In genomic region chr9:18314321-18314720, GRCh38 we compare ENCODE assay signal across 16 cellular contexts.
DNase-seq lines count a peak whose midpoint lies in the region; ATAC-seq, FAIRE-seq and TF ChIP-seq lines count a peak whose summit lies in the region.
"Had no signal": no experiment of that assay in that cellular context is flagged by ENCODE, and none has a peak within 500 bp of the region (broad histone marks: within the 10 kb centered on the region; RNA-seq: fewer than 3 reads in every experiment).

No MANE protein-coding gene starts in this region.

- H3K79me2 ChIP-seq in H1 (ENCODE audit: control insufficient read depth in 1 of 2, insufficient read depth in 2 of 2, low read length in 2 of 2) (no peaks in the 10 kb centered on the region), H9 (ENCODE audit: insufficient read depth, low read length) (no peaks in the 10 kb centered on the region)

- H4K8ac ChIP-seq in H1 (ENCODE audit: extremely low read depth, insufficient read depth, low read length), result no peak overlapping the region
- no peak overlapping the region for H4K8ac ChIP-seq in H9 (replicated peaks; ENCODE audit: insufficient read length, low read depth, low read length)

- H3K27ac Mint-ChIP-seq in H9, result no peak overlapping the region
- H3K27ac Mint-ChIP-seq: CD4-positive, alpha-beta memory T cell had no signal

- 96% methylated on average over 13 of the region's 14 CpGs; no CpG with 5 or more reads in 1 of the 2 experiments for WGBS in H1 (ENCODE audit: extremely low coverage in 1 of 2, insufficient coverage in 1 of 2, insufficient read length in 1 of 2, insufficient replicate concordance in 2 of 2, low coverage in 1 of 2, low lambda C conversion rate in 2 of 2, missing lambda C conversion rate in 1 of 2), 2 experiments
- no CpG with 5 or more reads among the region's 14 CpGs for WGBS in H9 (ENCODE audit: extremely low coverage, insufficient read length, low lambda C conversion rate)

- H2BK15ac ChIP-seq in H1 (ENCODE audit: low read length) (no peak overlapping the region), H9 (ENCODE audit: low read depth, low read length) (no peak overlapping the region)

- H3K56ac ChIP-seq in H1 (replicated peaks; ENCODE audit: insufficient read length, low read depth, low read length) (no peak overlapping the region), H9 (ENCODE audit: insufficient read length, low read depth, low read length) (no peak overlapping the region)

- TF ChIP-seq POLR2A in H1 (IDR thresholded peaks at IDR 0.05; ENCODE audit: control extremely low read depth in 1 of 2, low read depth in 2 of 2, low read length in 2 of 2), result no peak

- H3T11ph ChIP-seq in H9 (ENCODE audit: low read length), result no peak overlapping the region

- H3K9ac ChIP-seq in H1 (replicated peaks in 1 of 4; ENCODE audit: extremely low read depth in 1 of 4, low read depth in 3 of 4, low read length in 3 of 4) (no peak overlapping the region), H9 (ENCODE audit: extremely low read depth, insufficient read length, low read length) (no peak overlapping the region)

- peaks cover 0 to 11% of the 10 kb centered on the region in 2 experiments; a peak in 1 of 4 replicates for H3K9me3 ChIP-seq in H1 (ENCODE audit: insufficient read depth in 2 of 2, low read depth in 1 of 2, low read length in 1 of 2)
- no peaks in the 10 kb centered on the region for H3K9me3 ChIP-seq in H9 (ENCODE audit: control insufficient read depth, low read depth, low read length)
- H3K9me3 ChIP-seq: A549, BE2C had no signal

- no peak overlapping the region for H3K4me3 ChIP-seq in H1 (ENCODE audit: extremely low read depth in 1 of 4, insufficient read depth in 2 of 4, low read depth in 3 of 4, low read length in 4 of 4)
- H3K4me3 ChIP-seq: A549 had no signal

- H4K91ac ChIP-seq in H1 (replicated peaks; ENCODE audit: insufficient read length, low read length) (no peak overlapping the region), H9 (ENCODE audit: insufficient read length, low read depth, low read length) (no peak overlapping the region)

- H3K14ac ChIP-seq in H1 (ENCODE audit: insufficient read length) (no peak overlapping the region), H9 (ENCODE audit: insufficient read depth, low read length) (no peak overlapping the region)

- FAIRE-seq in H1 (lab: Jason Lieb, UNC), result no peak
- FAIRE-seq: A549, G401.6, GM12891, H54 had no signal

- H2AFZ ChIP-seq in H1 (ENCODE audit: low read length) (peak overlapping the region; percentile 70; the same call in 1 of the 2 replicates), H9 (ENCODE audit: low read length) (no peak overlapping the region)

- no peak overlapping the region for H3K4me3 Mint-ChIP-seq in H9
- H3K4me3 Mint-ChIP-seq: CD4-positive, alpha-beta memory T cell had no signal

- H2AK5ac ChIP-seq in H1 (ENCODE audit: low read depth, low read length) (no peak overlapping the region), H9 (ENCODE audit: insufficient read length, low read length) (no peak overlapping the region)

- H2BK120ac ChIP-seq in H1 (replicated peaks; ENCODE audit: low read depth, low read length) (no peak overlapping the region), H9 (ENCODE audit: low read depth, low read length, poor library complexity, severe bottlenecking) (no peak overlapping the region)

- H3K4me1 Mint-ChIP-seq in H9, result no peaks in the 10 kb centered on the region
- H3K4me1 Mint-ChIP-seq: CD4-positive, alpha-beta memory T cell had no signal

- H3K27me3 ChIP-seq in H1 (replicated peaks in 1 of 4; ENCODE audit: control insufficient read depth in 3 of 4, extremely low read depth in 1 of 4, insufficient read depth in 3 of 4, low read length in 3 of 4) (no peaks in the 10 kb centered on the region), H9 (ENCODE audit: insufficient read depth, low read length) (no peaks in the 10 kb centered on the region)
- H3K27me3 ChIP-seq: BE2C had no signal

- TF ChIP-seq RAD21 in H1 (IDR thresholded peaks at IDR 0.05 in 1 of 2, conservative IDR thresholded peaks at IDR 0.05 in 1 of 2; ENCODE audit: low read depth in 2 of 2, low read length in 2 of 2), result no peak

- peaks cover 8 to 14% (median 10%) of the 10 kb centered on the region in 3 experiments; a peak in 6 of 7 replicates for H3K36me3 Mint-ChIP-seq in H9 (ENCODE audit: insufficient read depth in 1 of 3, low read depth in 3 of 3)
- H3K36me3 Mint-ChIP-seq: CD4-positive, alpha-beta memory T cell had no signal

- H3K27me3 Mint-ChIP-seq in H9 (ENCODE audit: low read depth), result no peaks in the 10 kb centered on the region; the same call in 1 of the 2 replicates
- H3K27me3 Mint-ChIP-seq: CD4-positive, alpha-beta memory T cell had no signal

- H4K20me1 ChIP-seq in H1 (replicated peaks in 1 of 2; ENCODE audit: control insufficient read depth in 1 of 2, insufficient read depth in 2 of 2, low read length in 2 of 2) (no peaks in the 10 kb centered on the region), H9 (ENCODE audit: control insufficient read depth, insufficient read depth, insufficient read length) (no peaks in the 10 kb centered on the region)

- H3K23me2 ChIP-seq in H1 (ENCODE audit: low read depth, low read length), result no peaks in the 10 kb centered on the region
- H3K23me2 ChIP-seq in H9 (ENCODE audit: insufficient read length, low read depth, low read length, poor library complexity, severe bottlenecking), result no peaks in the 10 kb centered on the region

- TF ChIP-seq EP300 in H1 (IDR thresholded peaks at IDR 0.05; ENCODE audit: borderline replicate concordance in 1 of 2, low read depth in 2 of 2, low read length in 2 of 2), result no peak

- TF ChIP-seq CTCF in H1 (IDR thresholded peaks at IDR 0.05; ENCODE audit: control extremely low read depth in 1 of 3, insufficient read depth in 1 of 3, low read depth in 1 of 3, low read length in 3 of 3) (no peak), H9 (conservative IDR thresholded peaks at IDR 0.05) (no peak)

- peaks cover 18 to 25% of the 10 kb centered on the region in 2 experiments for H3K9me3 Mint-ChIP-seq in H9

- H3K36me3 ChIP-seq in H1 (ENCODE audit: control insufficient read depth in 2 of 4, insufficient read depth in 4 of 4, low read length in 3 of 4), result no peaks in the 10 kb centered on the region
- H3K36me3 ChIP-seq: BE2C had no signal

- H3K4ac ChIP-seq in H1 (replicated peaks; ENCODE audit: insufficient read length, low read depth, low read length) (no peak overlapping the region), H9 (ENCODE audit: low read depth, low read length) (no peak overlapping the region)

- no peak overlapping the region for H2BK20ac ChIP-seq in H1 (ENCODE audit: low read length)
- no peak overlapping the region for H2BK20ac ChIP-seq in H9 (ENCODE audit: low read depth, low read length, poor library complexity, severe bottlenecking)

- CTCF ChIA-PET in H1 (lab: Charles Lee; ENCODE audit: partially characterized antibody), result no interaction called here

- no peak for ATAC-seq in GM21367 (IDR thresholded peaks at IDR 0.05; ENCODE audit: unreplicated experiment)
- ATAC-seq: A549 had no signal

- H3K18ac ChIP-seq in H1 (ENCODE audit: extremely low read depth, low read length) (no peak overlapping the region), H9 (ENCODE audit: insufficient read length, low read depth, low read length) (no peak overlapping the region)

- no peaks in the 10 kb centered on the region for H3K4me1 ChIP-seq in H1 (replicated peaks in 1 of 4; ENCODE audit: control insufficient read depth in 3 of 4, insufficient read depth in 4 of 4, low read length in 3 of 4)
- H3K4me1 ChIP-seq in H9 (ENCODE audit: insufficient read depth, low read length), result no peaks in the 10 kb centered on the region
- H3K4me1 ChIP-seq: A549, BE2C had no signal

- no peak overlapping the region for H3K23ac ChIP-seq in H1 (ENCODE audit: insufficient read length)
- H3K23ac ChIP-seq in H9 (ENCODE audit: insufficient read length, low read depth, low read length), result no peak overlapping the region

- DNase-seq in amniotic epithelial cell (ENCODE audit: low read depth) (peak; percentile 80), H1 (ENCODE audit: low read depth in 1 of 2, low spot score in 2 of 2) (no peak), iris pigment epithelial cell (ENCODE audit: low read depth) (peak; percentile 65), NCI-H345 (lab: John Stamatoyannopoulos, UW) (no peak), H9 (no peak)
- DNase-seq in stimulated activated naive CD4-positive, alpha-beta T cell (lab: John Stamatoyannopoulos, UW), result no peak
- DNase-seq: BE2C; CD4-positive, alpha-beta memory T cell; DMS79; EL had no signal

- H2BK12ac ChIP-seq in H1 (ENCODE audit: low read depth, low read length), result no peak overlapping the region
- no peak overlapping the region for H2BK12ac ChIP-seq in H9 (ENCODE audit: insufficient read length, low read depth, low read length)

- H3K27ac ChIP-seq in H1 (ENCODE audit: low read depth, low read length), result no peak overlapping the region
- no peak overlapping the region for H3K27ac ChIP-seq in H9 (ENCODE audit: insufficient read length, low read depth, low read length)
- H3K27ac ChIP-seq: A549, C4-2B had no signal

- no peaks in the 10 kb centered on the region for H3K79me1 ChIP-seq in H1 (ENCODE audit: low read depth, low read length)
- H3K79me1 ChIP-seq in H9 (ENCODE audit: insufficient read depth, low read depth, low read length, poor library complexity, severe bottlenecking), result no peaks in the 10 kb centered on the region

- no peak overlapping the region for H2BK5ac ChIP-seq in H1 (ENCODE audit: low read depth, low read length)
- H2BK5ac ChIP-seq in H9 (ENCODE audit: insufficient read length, low read length), result no peak overlapping the region

- POLR2A ChIA-PET in H1 (lab: Charles Lee; ENCODE audit: partially characterized antibody), result no interaction called here

- H3K4me2 ChIP-seq in H1 (ENCODE audit: insufficient read depth in 1 of 2, low read depth in 2 of 2, low read length in 2 of 2) (no peak overlapping the region), H9 (ENCODE audit: insufficient read depth, insufficient read length, low read length) (no peak overlapping the region)
- H3K4me2 ChIP-seq: A549 had no signal

- H4K5ac ChIP-seq in H1 (ENCODE audit: insufficient read length, low read depth, low read length) (no peak overlapping the region), H9 (ENCODE audit: insufficient read length, low read depth, low read length) (no peak overlapping the region)

TF ChIP-seq in H1, 55 proteins besides CTCF, POLR2A, EP300 and RAD21:
- TF ChIP-seq EZH2 (IDR thresholded peaks at IDR 0.05; ENCODE audit: low read depth, low read length, severe bottlenecking) (no peak), ATF3 (IDR thresholded peaks at IDR 0.05; ENCODE audit: insufficient read depth, low read depth, low read length) (no peak)
TF ChIP-seq in H1: peak in this region for 0.

Comparison
In these comparisons a context has a peak if more than half of its experiments do, and no peak if none do; other contexts are left out.
1. DNase-seq: peak in amniotic epithelial cell (single experiment) and iris pigment epithelial cell (single experiment); none in H1 (0 of 2), NCI-H345 (single experiment), stimulated activated naive CD4-positive, alpha-beta T cell (0 of 6) and H9 (single experiment).